Comparison of ENCODE assay signal across 8 cellular contexts in the genomic region with DNA sequence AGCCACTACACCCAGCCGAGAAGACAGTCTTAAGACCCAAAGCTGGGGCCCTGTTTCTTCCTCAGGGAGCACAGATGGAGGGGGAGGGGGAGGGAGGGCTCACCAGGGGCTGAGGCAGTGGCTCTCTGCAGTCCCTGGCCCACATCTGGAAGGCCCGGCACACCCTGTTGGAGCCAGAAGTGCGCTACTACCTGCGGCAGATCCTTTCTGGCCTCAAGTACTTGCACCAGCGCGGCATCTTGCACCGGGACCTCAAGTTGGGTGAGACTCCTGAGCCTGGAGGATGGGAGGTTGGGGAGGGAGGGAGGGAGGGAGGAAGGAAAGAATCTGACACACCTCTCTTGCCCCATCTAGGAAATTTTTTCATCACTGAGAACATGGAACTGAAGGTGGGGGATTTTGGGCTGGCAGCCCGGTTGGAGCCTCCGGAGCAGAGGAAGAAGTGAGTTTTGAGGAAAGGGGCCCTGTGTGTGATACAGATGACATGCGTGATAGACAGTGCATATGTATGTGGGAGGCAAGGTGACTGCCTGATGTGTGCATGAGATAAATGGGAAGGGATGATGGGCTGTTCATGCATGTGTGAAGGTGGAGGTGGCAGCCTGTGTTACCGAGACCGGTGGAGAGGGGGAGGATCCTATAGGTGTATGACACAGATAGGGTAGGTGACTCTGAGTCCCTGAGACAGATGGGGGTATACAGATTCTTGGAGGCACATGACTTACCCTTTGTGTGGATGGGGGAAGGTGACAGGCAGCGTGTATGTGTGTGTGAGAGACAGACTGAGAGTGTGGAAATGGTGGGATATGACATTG. TPM values are rescaled to one million over a fixed set of nuclear protein-coding genes. Genes with fewer than 3 reads are reported as not detected.
DNase-seq lines count a peak whose midpoint lies in the region; ATAC-seq, FAIRE-seq and TF ChIP-seq lines count a peak whose summit lies in the region.

No MANE protein-coding gene starts in this region.

- peak; percentile 47 for DNase-seq in stimulated activated CD4-positive, alpha-beta T cell treated with anti-CD3 and anti-CD28 coated beads, Interleukin-12 subunit alpha, Interleukin-12 subunit beta, amount 100 ng/mL, for 4 hours
- no peak for DNase-seq in stimulated activated CD4-positive, alpha-beta T cell treated with anti-CD3 and anti-CD28 coated beads, Interleukin-2, amount 100 ng/mL, for 48 hours
- DNase-seq in bronchial epithelial cell (ENCODE audit: low read depth) (peak; percentile 49), upper lobe of right lung (peak; percentile 67), NCI-H1436 treated with DMSO at 0.1 percent for 48 hours (lab: John Stamatoyannopoulos, UW) (no peak), DMS79 treated with DMSO at 0.1 percent for 48 hours (lab: John Stamatoyannopoulos, UW) (no peak)

- TF ChIP-seq CTCF in bronchial epithelial cell (IDR thresholded peaks at IDR 0.05; ENCODE audit: insufficient read depth, low read length, severe bottlenecking) (no peak), upper lobe of right lung (IDR thresholded peaks at IDR 0.05) (no peak)

- peak overlapping the region; percentile 96 for H3K27ac ChIP-seq in upper lobe of right lung

- ATAC-seq in upper lobe of right lung (no peak), HG03457 (IDR thresholded peaks at IDR 0.05; ENCODE audit: unreplicated experiment) (no peak)

- H3K9me3 ChIP-seq in mucosa of stomach (ENCODE audit: control insufficient read depth, low read length) (no peaks in the 10 kb centered on the region), upper lobe of right lung (no peaks in the 10 kb centered on the region)

- H3K36me3 ChIP-seq in bronchial epithelial cell (ENCODE audit: control insufficient read depth, insufficient read depth, low read length) (peaks cover 33% of the 10 kb centered on the region), mucosa of stomach (ENCODE audit: control insufficient read depth, insufficient read depth, low read length) (peaks cover 17% of the 10 kb centered on the region), upper lobe of right lung (peaks cover 43% of the 10 kb centered on the region)

- H3K9ac ChIP-seq in mucosa of stomach (ENCODE audit: low read length) = peak overlapping the region; percentile 87

- H3K27me3 ChIP-seq in bronchial epithelial cell (ENCODE audit: control insufficient read depth, insufficient read depth, low read length) (no peaks in the 10 kb centered on the region), mucosa of stomach (ENCODE audit: control insufficient read depth, insufficient read depth, low read length) (no peaks in the 10 kb centered on the region), upper lobe of right lung (no peaks in the 10 kb centered on the region)

- peak; percentile 80 for FAIRE-seq in bronchial epithelial cell (lab: Jason Lieb, UNC)

- intact Hi-C loops in upper lobe of right lung (cut with DNase I) = no loop called here

- H3K4me3 ChIP-seq in bronchial epithelial cell (ENCODE audit: low read depth, low read length) = peak overlapping the region; percentile 85
- no peak overlapping the region for H3K4me3 ChIP-seq in mucosa of stomach (ENCODE audit: low read length)
- H3K4me3 ChIP-seq in upper lobe of right lung = peak overlapping the region; percentile 84

- H3K4me1 ChIP-seq in mucosa of stomach (ENCODE audit: control insufficient read depth, insufficient read depth, low read length) (peaks cover 33% of the 10 kb centered on the region), upper lobe of right lung (peaks cover 42% of the 10 kb centered on the region)

RNA-seq across cellular contexts. Expression of gene PLK3, which starts 1.5 kb away (rescaled TPM):
- total RNA-seq in bronchial epithelial cell (14.2 and 19.5 TPM in 2 replicates), upper lobe of right lung (38.8 TPM)

RNA-seq across cellular contexts. Expression of gene DYNLT4, which starts 5.5 kb away (rescaled TPM):
- not detected in 2 replicates for total RNA-seq in bronchial epithelial cell
- total RNA-seq in upper lobe of right lung = not detected

RNA-seq across cellular contexts. Expression of gene BTBD19, which starts 6.6 kb away (rescaled TPM):
- total RNA-seq in bronchial epithelial cell = 0.53 and 0.77 TPM in 2 replicates
- total RNA-seq in upper lobe of right lung = 9.2 TPM

RNA-seq across cellular contexts. Expression of gene BEST4, which starts 13.7 kb away (rescaled TPM):
- 0.13 TPM in 1 of 2 replicates, not detected in the other for total RNA-seq in bronchial epithelial cell
- total RNA-seq in upper lobe of right lung = not detected

RNA-seq across cellular contexts. Expression of gene RPS8, which starts 26.4 kb away (rescaled TPM):
- 2,098 and 3,387 TPM in 2 replicates for total RNA-seq in bronchial epithelial cell
- 1,338 TPM for total RNA-seq in upper lobe of right lung

Comparison
In these comparisons a context has a peak if more than half of its experiments do, and no peak if none do; other contexts are left out.
1. DNase-seq: peak in stimulated activated CD4-positive, alpha-beta T cell treated with anti-CD3 and anti-CD28 coated beads, Interleukin-12 subunit alpha, Interleukin-12 subunit beta, amount 100 ng/mL, for 4 hours (single experiment), bronchial epithelial cell (single experiment) and upper lobe of right lung (single experiment); none in stimulated activated CD4-positive, alpha-beta T cell treated with anti-CD3 and anti-CD28 coated beads, Interleukin-2, amount 100 ng/mL, for 48 hours (0 of 2), NCI-H1436 treated with DMSO at 0.1 percent for 48 hours (single experiment) and DMS79 treated with DMSO at 0.1 percent for 48 hours (single experiment).